Comparison of ENCODE assay signal across 20 cellular contexts in genomic region chr3:133192363-133192945, GRCh38.
DNase-seq lines count a peak whose midpoint lies in the region; ATAC-seq, FAIRE-seq and TF ChIP-seq lines count a peak whose summit lies in the region.
"Had no signal": no experiment of that assay in that cellular context is flagged by ENCODE, and none has a peak within 500 bp of the region (broad histone marks: within the 10 kb centered on the region; RNA-seq: fewer than 3 reads in every experiment).

No MANE protein-coding gene starts in this region.

- no peak overlapping the region for H3K23ac ChIP-seq in H1 (ENCODE audit: insufficient read length)

- no peaks in the 10 kb centered on the region for H3K79me2 ChIP-seq in H1 (ENCODE audit: control insufficient read depth in 1 of 2, insufficient read depth in 2 of 2, low read length in 2 of 2)
- no peaks in the 10 kb centered on the region for H3K79me2 ChIP-seq in neural progenitor cell (ENCODE audit: low read depth)

- no peaks in the 10 kb centered on the region for H3F3A ChIP-seq in neural progenitor cell (ENCODE audit: low read depth)

- POLR2A ChIA-PET in H1 (lab: Charles Lee; ENCODE audit: partially characterized antibody): no interaction called here

- FAIRE-seq in H1 (lab: Jason Lieb, UNC): peak; percentile 19
- FAIRE-seq: G401.6, GM12892, GM18507, HepG2, K562 had no signal

- H3K4me2 ChIP-seq in H1 (ENCODE audit: insufficient read depth in 1 of 2, low read depth in 2 of 2, low read length in 2 of 2): no peak overlapping the region
- H3K4me2 ChIP-seq in neural progenitor cell: no peak overlapping the region

- H2AK5ac ChIP-seq in H1 (ENCODE audit: low read depth, low read length): no peak overlapping the region

- H3K14ac ChIP-seq in H1 (ENCODE audit: insufficient read length): no peak overlapping the region

- CTCF ChIA-PET in H1 (lab: Charles Lee; ENCODE audit: partially characterized antibody): interaction anchor here (0.8 to 1.2 kb wide), 4 partner anchors 13 to 160 kb away, joined by 3 to 4 read pairs (median 3); no protein-coding TSS in a partner anchor

- no peak for TF ChIP-seq POLR2A in H1 (IDR thresholded peaks at IDR 0.05; ENCODE audit: control extremely low read depth in 1 of 2, low read depth in 2 of 2, low read length in 2 of 2)

- WGBS in H1 (ENCODE audit: extremely low coverage in 1 of 2, insufficient coverage in 1 of 2, insufficient read length in 1 of 2, insufficient replicate concordance in 2 of 2, low coverage in 1 of 2, low lambda C conversion rate in 2 of 2, missing lambda C conversion rate in 1 of 2), 2 experiments: 89% methylated on average over 9 of the region's 9 CpGs; no CpG with 5 or more reads in 1 of the 2 experiments

- H2BK5ac ChIP-seq in H1 (ENCODE audit: low read depth, low read length): no peak overlapping the region

- no peak for ATAC-seq in Right ventricle myocardium inferior
- ATAC-seq: HepG2, K562 had no signal

- H3K27me3 Mint-ChIP-seq in neural progenitor cell (ENCODE audit: insufficient read depth, low read depth): no peaks in the 10 kb centered on the region
- H3K27me3 Mint-ChIP-seq: CD8-positive, alpha-beta memory T cell had no signal

- H3K36me3 Mint-ChIP-seq in neural progenitor cell: no peaks in the 10 kb centered on the region
- H3K36me3 Mint-ChIP-seq: CD8-positive, alpha-beta memory T cell had no signal

- DNase-seq in Right ventricle myocardium inferior (ENCODE audit: missing footprints) (peak; percentile 50), right atrium auricular region (ENCODE audit: low spot score) (no peak), H1 (ENCODE audit: low read depth in 1 of 2, low spot score in 2 of 2) (no peak), neural progenitor cell (ENCODE audit: low spot score) (peak; percentile 10), CD1c-positive myeloid dendritic cell (ENCODE audit: extremely low spot score) (no peak), brain microvascular endothelial cell (no peak), inferior parietal cortex (ENCODE audit: extremely low spot score) (no peak)
- DNase-seq: AML-193; C1 segment of cervical spinal cord; CD8-positive, alpha-beta memory T cell; MG63; NCI-H1930; NCI-H510A; NCI-H748 treated with DMSO at 0.1 percent for 48 hours; SJCRH30 had no signal

- H3K4me1 Mint-ChIP-seq in neural progenitor cell: peaks cover 11% of the 10 kb centered on the region
- H3K4me1 Mint-ChIP-seq: CD8-positive, alpha-beta memory T cell had no signal

- H2BK120ac ChIP-seq in H1 (replicated peaks; ENCODE audit: low read depth, low read length): no peak overlapping the region

- intact Hi-C loops in Right ventricle myocardium inferior (cut with DNase I): no loop called here

- H3K27ac Mint-ChIP-seq in neural progenitor cell: peak overlapping the region; percentile 0
- H3K27ac Mint-ChIP-seq: CD8-positive, alpha-beta memory T cell had no signal

- TF ChIP-seq CTCF in right atrium auricular region (IDR thresholded peaks at IDR 0.05): no peak
- TF ChIP-seq CTCF in H1 (IDR thresholded peaks at IDR 0.05; ENCODE audit: control extremely low read depth in 1 of 3, insufficient read depth in 1 of 3, low read depth in 1 of 3, low read length in 3 of 3): no peak
- TF ChIP-seq CTCF in neural progenitor cell (IDR thresholded peaks at IDR 0.05): no peak
- TF ChIP-seq CTCF in brain microvascular endothelial cell (IDR thresholded peaks at IDR 0.05; ENCODE audit: low read depth, low read length, missing control alignments): no peak

- H2BK15ac ChIP-seq in H1 (ENCODE audit: low read length): no peak overlapping the region

- H3K4me3 Mint-ChIP-seq in neural progenitor cell: no peak overlapping the region
- H3K4me3 Mint-ChIP-seq: CD8-positive, alpha-beta memory T cell had no signal

- H3K56ac ChIP-seq in H1 (replicated peaks; ENCODE audit: insufficient read length, low read depth, low read length): no peak overlapping the region

- H2BK12ac ChIP-seq in H1 (ENCODE audit: low read depth, low read length): no peak overlapping the region

- H3K36me3 ChIP-seq in right atrium auricular region (no peaks in the 10 kb centered on the region), H1 (ENCODE audit: control insufficient read depth in 2 of 4, insufficient read depth in 4 of 4, low read length in 3 of 4) (no peaks in the 10 kb centered on the region), neural progenitor cell (no peaks in the 10 kb centered on the region), brain microvascular endothelial cell (replicated peaks) (no peaks in the 10 kb centered on the region)
- H3K36me3 ChIP-seq: MG63, SJCRH30 had no signal

- H3K9me3 Mint-ChIP-seq in neural progenitor cell: no peaks in the 10 kb centered on the region
- H3K9me3 Mint-ChIP-seq: CD8-positive, alpha-beta memory T cell had no signal

- no peaks in the 10 kb centered on the region for H3K23me2 ChIP-seq in H1 (ENCODE audit: low read depth, low read length)

- no peak overlapping the region for H2BK20ac ChIP-seq in H1 (ENCODE audit: low read length)

- in situ Hi-C loops in brain microvascular endothelial cell (cut with HindIII; ENCODE audit: low pct_ligation_motif_present, low sequenced_read_pairs): no loop called here

- no peak overlapping the region for H4K5ac ChIP-seq in H1 (ENCODE audit: insufficient read length, low read depth, low read length)

- no peaks in the 10 kb centered on the region; the same call in 1 of the 2 replicates for H3K79me1 ChIP-seq in H1 (ENCODE audit: low read depth, low read length)

- no peaks in the 10 kb centered on the region for H3K27me3 ChIP-seq in right atrium auricular region
- H3K27me3 ChIP-seq in H1 (replicated peaks in 1 of 4; ENCODE audit: control insufficient read depth in 3 of 4, extremely low read depth in 1 of 4, insufficient read depth in 3 of 4, low read length in 3 of 4): no peaks in the 10 kb centered on the region
- no peaks in the 10 kb centered on the region for H3K27me3 ChIP-seq in neural progenitor cell
- no peaks in the 10 kb centered on the region for H3K27me3 ChIP-seq in brain microvascular endothelial cell (replicated peaks)
- H3K27me3 ChIP-seq: MG63, SJCRH30 had no signal

- no peak overlapping the region for H3K18ac ChIP-seq in H1 (ENCODE audit: extremely low read depth, low read length)

- H3K9ac ChIP-seq in H1 (replicated peaks in 1 of 4; ENCODE audit: extremely low read depth in 1 of 4, low read depth in 3 of 4, low read length in 3 of 4): no peak overlapping the region
- no peak overlapping the region for H3K9ac ChIP-seq in neural progenitor cell

- no peak overlapping the region for H4K91ac ChIP-seq in H1 (replicated peaks; ENCODE audit: insufficient read length, low read length)

- H4K20me1 ChIP-seq in H1 (replicated peaks in 1 of 2; ENCODE audit: control insufficient read depth in 1 of 2, insufficient read depth in 2 of 2, low read length in 2 of 2): no peaks in the 10 kb centered on the region
- no peaks in the 10 kb centered on the region for H4K20me1 ChIP-seq in neural progenitor cell (ENCODE audit: low read depth)

- H2AFZ ChIP-seq in H1 (ENCODE audit: low read length): no peak overlapping the region
- H2AFZ ChIP-seq in neural progenitor cell (replicated peaks): no peak overlapping the region

- no peaks in the 10 kb centered on the region for H3K9me3 ChIP-seq in right atrium auricular region
- H3K9me3 ChIP-seq in H1 (ENCODE audit: insufficient read depth in 2 of 2, low read depth in 1 of 2, low read length in 1 of 2): no peaks in the 10 kb centered on the region
- no peaks in the 10 kb centered on the region for H3K9me3 ChIP-seq in neural progenitor cell (ENCODE audit: low read depth)
- H3K9me3 ChIP-seq: MG63, SJCRH30 had no signal

- no peak overlapping the region for H3K27ac ChIP-seq in right atrium auricular region
- H3K27ac ChIP-seq in H1 (ENCODE audit: low read depth, low read length): no peak overlapping the region
- H3K27ac ChIP-seq in neural progenitor cell: no peak overlapping the region
- H3K27ac ChIP-seq in brain microvascular endothelial cell: no peak overlapping the region
- H3K27ac ChIP-seq: SJCRH30 had no signal

- H3K4ac ChIP-seq in H1 (replicated peaks; ENCODE audit: insufficient read length, low read depth, low read length): no peak overlapping the region

- H3K4me1 ChIP-seq in right atrium auricular region: peaks cover 0 to 20% of the 10 kb centered on the region in 2 donors
- H3K4me1 ChIP-seq in H1 (replicated peaks in 1 of 4; ENCODE audit: control insufficient read depth in 3 of 4, insufficient read depth in 4 of 4, low read length in 3 of 4): peaks cover 0 to 10% (median 3%) of the 10 kb centered on the region in 4 experiments; a peak in 1 of 7 replicates
- H3K4me1 ChIP-seq in neural progenitor cell: peaks cover 17% of the 10 kb centered on the region
- H3K4me1 ChIP-seq: SJCRH30 had no signal

- TF ChIP-seq EP300 in H1 (IDR thresholded peaks at IDR 0.05; ENCODE audit: borderline replicate concordance in 1 of 2, low read depth in 2 of 2, low read length in 2 of 2): no peak

- H3K4me3 ChIP-seq in right atrium auricular region (no peak overlapping the region), H1 (ENCODE audit: extremely low read depth in 1 of 4, insufficient read depth in 2 of 4, low read depth in 3 of 4, low read length in 4 of 4) (no peak overlapping the region), neural progenitor cell (no peak overlapping the region), brain microvascular endothelial cell (ENCODE audit: low read depth, low read length) (no peak overlapping the region)
- H3K4me3 ChIP-seq: K562, MG63, SJCRH30 had no signal

- no peak overlapping the region for H4K8ac ChIP-seq in H1 (ENCODE audit: extremely low read depth, insufficient read depth, low read length)

- TF ChIP-seq RAD21 in H1 (IDR thresholded peaks at IDR 0.05 in 1 of 2, conservative IDR thresholded peaks at IDR 0.05 in 1 of 2; ENCODE audit: low read depth in 2 of 2, low read length in 2 of 2): no peak

TF ChIP-seq in H1, 55 proteins besides CTCF, POLR2A, EP300 and RAD21 (continues in another document):
- TF ChIP-seq TCF12 (IDR thresholded peaks at IDR 0.05; ENCODE audit: low read depth, low read length): no peak
- TF ChIP-seq BRCA1 (IDR thresholded peaks at IDR 0.05; ENCODE audit: low read depth, low read length): no peak
- TF ChIP-seq NRF1 (IDR thresholded peaks at IDR 0.05; ENCODE audit: low read depth, low read length): no peak
- no peak for TF ChIP-seq KDM1A (IDR thresholded peaks at IDR 0.05; ENCODE audit: borderline replicate concordance, low read length)
- no peak for TF ChIP-seq HDAC6 (IDR thresholded peaks at IDR 0.05; ENCODE audit: low read depth, low read length)
- no peak for TF ChIP-seq HDAC2 (IDR thresholded peaks at IDR 0.05; ENCODE audit: borderline replicate concordance in 1 of 2, low read depth in 2 of 2, low read length in 2 of 2)
- TF ChIP-seq SIRT6 (IDR thresholded peaks at IDR 0.05; ENCODE audit: low read length): no peak

Comparison
In these comparisons a context has a peak if more than half of its experiments do, and no peak if none do; other contexts are left out.
1. DNase-seq: peak in Right ventricle myocardium inferior (single experiment) and neural progenitor cell (single experiment); none in right atrium auricular region (single experiment), H1 (0 of 2), CD1c-positive myeloid dendritic cell (single experiment), brain microvascular endothelial cell (single experiment) and inferior parietal cortex (single experiment).